ENCODE assay signal across 30 cellular contexts in the genomic region with DNA sequence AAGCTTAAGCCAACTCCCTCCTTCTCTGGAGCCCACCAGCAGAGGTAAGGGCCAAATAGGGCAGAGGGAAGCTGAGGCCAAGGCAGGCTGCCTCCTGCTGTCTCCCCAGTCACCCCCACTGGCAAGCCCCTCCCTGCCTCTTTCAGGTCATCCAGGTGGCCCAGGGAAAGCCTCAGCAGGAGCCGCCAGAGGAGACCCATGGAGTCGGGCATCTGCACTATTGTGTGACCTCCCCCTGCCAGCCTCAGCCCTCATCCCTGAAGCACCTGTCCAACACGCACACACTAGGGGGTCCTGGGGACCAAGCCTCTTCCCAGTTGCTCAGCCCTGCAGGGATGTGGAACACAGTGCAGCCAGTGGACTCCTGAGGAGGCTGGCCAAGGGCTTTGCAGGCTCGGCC. TPM values are rescaled to one million over a fixed set of nuclear protein-coding genes. Genes with fewer than 3 reads are reported as not detected.
"Had no signal": no experiment of that assay in that cellular context is flagged by ENCODE, and none has a peak within 500 bp of the region (broad histone marks: within the 10 kb centered on the region; RNA-seq: fewer than 3 reads in every experiment).

No MANE protein-coding gene starts in this region.

- H3K4me3 ChIP-seq: dorsolateral prefrontal cortex, gastrocnemius medialis, lower lobe of right lung, ovary, psoas muscle, sigmoid colon, spleen, testis, tibial artery had no signal

- H3K27ac ChIP-seq: dorsolateral prefrontal cortex, gastrocnemius medialis, lower lobe of right lung, ovary, psoas muscle, sigmoid colon, spleen, testis, tibial artery had no signal

- H3K27me3 Mint-ChIP-seq: stimulated activated memory B cell treated with anti-CD40 and anti-IgM and Interleukin-4, amounts not matched to agents 10 μg/mL and 1 μg/mL and 100 μg/mL, for 72 hours had no signal

- H3K27me3 ChIP-seq: dorsolateral prefrontal cortex, gastrocnemius medialis, ovary, sigmoid colon, spleen, testis had no signal

- H3K36me3 ChIP-seq: gastrocnemius medialis, lower lobe of right lung, ovary, sigmoid colon, spleen, tibial artery had no signal

- H3K36me3 Mint-ChIP-seq: natural killer cell, type B pancreatic cell had no signal

- H3K9me3 Mint-ChIP-seq: natural killer cell; stimulated activated memory B cell treated with anti-CD40 and anti-IgM and Interleukin-4, amounts not matched to agents 10 μg/mL and 1 μg/mL and 100 μg/mL, for 72 hours; type B pancreatic cell had no signal

- DNase-seq: dorsolateral prefrontal cortex; effector CD4-positive, alpha-beta T cell; foreskin fibroblast; gastrocnemius medialis; head of caudate nucleus; left ventricle myocardium superior; lower lobe of right lung; natural killer cell; occipital lobe; ovary; posterior cingulate gyrus; psoas muscle; right cardiac atrium; sigmoid colon; spleen; stimulated activated CD4-positive, alpha-beta T cell treated with anti-CD3 and anti-CD28 coated beads, Interleukin-4, amount 100 ng/mL, for 4 hours; stimulated activated naive CD8-positive, alpha-beta T cell treated with anti-CD3 and anti-CD28 coated beads, Interleukin-15, Interleukin-2, amounts not matched to agents 100 U/mL and 50 U/mL, for 24 hours; substantia nigra; testis had no signal

- ATAC-seq: gastrocnemius medialis; left ventricle myocardium superior; natural killer cell; psoas muscle; right cardiac atrium; stimulated activated memory B cell treated with anti-CD40 and anti-IgM and Interleukin-4, amounts not matched to agents 10 μg/mL and 1 μg/mL and 100 μg/mL, for 72 hours; stimulated activated naive CD8-positive, alpha-beta T cell treated with anti-CD3 and anti-CD28 coated beads, Interleukin-15, Interleukin-2, amounts not matched to agents 100 U/mL and 50 U/mL, for 24 hours had no signal

- FAIRE-seq: keratinocyte had no signal

- H3K4me3 Mint-ChIP-seq: natural killer cell; stimulated activated memory B cell treated with anti-CD40 and anti-IgM and Interleukin-4, amounts not matched to agents 10 μg/mL and 1 μg/mL and 100 μg/mL, for 72 hours; type B pancreatic cell had no signal

- H3K27ac Mint-ChIP-seq: natural killer cell; stimulated activated memory B cell treated with anti-CD40 and anti-IgM and Interleukin-4, amounts not matched to agents 10 μg/mL and 1 μg/mL and 100 μg/mL, for 72 hours; type B pancreatic cell had no signal

- H3K9me3 ChIP-seq: gastrocnemius medialis, lower lobe of right lung, ovary, psoas muscle, sigmoid colon, spleen, testis, tibial artery had no signal

RNA-seq across cellular contexts. Expression of gene TTC24, which starts 6.8 kb away (rescaled TPM):
- total RNA-seq: glomerular endothelial cell, left ventricle myocardium superior, lower lobe of right lung, mesenteric fat pad, occipital lobe, renal cortical epithelial cell, right cardiac atrium, sigmoid colon, skeletal muscle tissue, testis, urinary bladder had no signal
- polyA plus RNA-seq: keratinocyte, neural cell, right cardiac atrium had no signal

RNA-seq across cellular contexts. Expression of gene IQGAP3, which starts 14.0 kb away (rescaled TPM):
- polyA plus RNA-seq: neural cell had no signal

RNA-seq across cellular contexts. Expression of gene HAPLN2, which starts 32.9 kb away (rescaled TPM):
- total RNA-seq: glomerular endothelial cell, myocyte, natural killer cell, occipital lobe, renal cortical epithelial cell, urinary bladder had no signal
- polyA plus RNA-seq: keratinocyte had no signal
